ENCODE assay signal across 8 cellular contexts in the genomic region with DNA sequence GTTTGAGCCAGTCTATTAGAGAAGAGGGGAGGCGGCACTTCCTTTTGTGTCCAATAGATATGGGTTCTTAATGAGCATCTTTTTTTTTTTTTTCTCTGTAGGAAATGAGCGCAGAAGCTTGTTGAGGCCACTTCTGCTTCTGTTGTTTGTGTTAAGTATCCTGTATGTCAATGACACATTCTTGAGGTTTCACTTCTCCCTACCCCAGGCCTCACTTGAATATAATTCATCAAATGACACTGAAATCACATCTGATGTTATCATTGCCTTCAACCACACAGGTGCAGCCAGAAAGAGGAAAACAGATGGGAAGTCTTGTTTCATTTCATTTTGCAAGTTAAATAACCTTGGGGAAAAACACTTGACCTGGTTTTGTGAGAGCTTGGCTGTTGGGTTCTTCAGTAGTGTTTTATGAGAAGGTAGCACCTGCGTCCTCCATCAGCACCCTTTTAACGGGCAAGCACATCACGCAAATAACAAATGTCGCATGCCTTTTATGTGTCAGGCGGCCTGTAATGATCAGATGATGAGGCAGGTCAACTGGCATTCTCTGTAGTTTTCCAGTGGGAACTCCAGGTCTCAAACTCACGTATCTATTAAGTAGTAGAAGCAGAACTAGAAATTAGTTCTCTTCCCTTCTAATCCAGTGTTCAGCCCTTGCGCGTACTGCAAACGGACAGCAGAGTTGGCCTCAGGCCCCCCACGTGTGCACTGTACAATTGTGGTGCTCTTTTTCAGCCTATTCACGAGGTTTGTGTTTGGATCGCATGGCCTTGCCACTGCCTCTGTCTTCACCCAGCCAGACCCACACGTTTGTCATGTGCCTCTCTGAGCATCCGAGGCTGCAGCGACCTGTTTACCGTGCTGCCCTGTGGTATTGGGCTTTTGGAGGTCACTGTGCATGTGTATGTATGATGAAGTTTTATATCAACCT. TPM values are rescaled to one million over a fixed set of nuclear protein-coding genes. Genes with fewer than 3 reads are reported as not detected.
DNase-seq lines count a peak whose midpoint lies in the region; ATAC-seq lines count a peak whose summit lies in the region.

No MANE protein-coding gene starts in this region.

- H3K36me3 Mint-ChIP-seq in CD4-positive, CD25-positive, alpha-beta regulatory T cell = no peaks in the 10 kb centered on the region

- H3K27me3 ChIP-seq in CD4-positive, CD25-positive, alpha-beta regulatory T cell (ENCODE audit: control insufficient read depth, insufficient read depth, low read length) = no peaks in the 10 kb centered on the region

- H3K4me3 Mint-ChIP-seq in CD4-positive, CD25-positive, alpha-beta regulatory T cell = no peak overlapping the region

- no peak overlapping the region for H3K4me3 ChIP-seq in CD4-positive, CD25-positive, alpha-beta regulatory T cell (ENCODE audit: low read depth, low read length)

- no peak overlapping the region for H3K27ac ChIP-seq in CD4-positive, CD25-positive, alpha-beta regulatory T cell (ENCODE audit: insufficient read depth, low read length, poor library complexity, severe bottlenecking)

- H3K4me1 Mint-ChIP-seq in CD4-positive, CD25-positive, alpha-beta regulatory T cell = peaks cover 0 to 14% (median 13%) of the 10 kb centered on the region in 4 donors

- peaks cover 6% of the 10 kb centered on the region for H3K27me3 Mint-ChIP-seq in CD4-positive, CD25-positive, alpha-beta regulatory T cell

- peaks cover 3% of the 10 kb centered on the region for H3K4me1 ChIP-seq in CD4-positive, CD25-positive, alpha-beta regulatory T cell (ENCODE audit: control insufficient read depth, insufficient read depth, low read length, poor library complexity, severe bottlenecking)

- peak in 1 of 3 donors; percentile 45 for DNase-seq in CD4-positive, CD25-positive, alpha-beta regulatory T cell
- DNase-seq in NCI-H526 treated with DMSO at 0.1 percent for 48 hours (lab: John Stamatoyannopoulos, UW) (peak; percentile 39), sciatic nerve (ENCODE audit: low spot score) (no peak), GOT3 (lab: John Stamatoyannopoulos, UW) (no peak), LoVo (ENCODE audit: low spot score) (no peak), SK-N-DZ (ENCODE audit: low spot score) (no peak)

- peaks cover 0 to 3% (median 0%) of the 10 kb centered on the region in 7 donors for H3K9me3 Mint-ChIP-seq in CD4-positive, CD25-positive, alpha-beta regulatory T cell

- ATAC-seq in CD4-positive, CD25-positive, alpha-beta regulatory T cell (ENCODE audit: low read depth in 2 of 2) = peak; percentile 67 to 79
- ATAC-seq in GM19043 (IDR thresholded peaks at IDR 0.05; ENCODE audit: low read depth, unreplicated experiment) (peak; percentile 97), HG03097 (IDR thresholded peaks at IDR 0.05; ENCODE audit: low FRiP score, unreplicated experiment) (peak; percentile 91), sciatic nerve (peak; percentile 49)

- no peaks in the 10 kb centered on the region for H3K36me3 ChIP-seq in CD4-positive, CD25-positive, alpha-beta regulatory T cell (ENCODE audit: control insufficient read depth, insufficient read depth, low read length)

- intact Hi-C loops in sciatic nerve (cut with DNase I) = no loop called here

- H3K27ac Mint-ChIP-seq in CD4-positive, CD25-positive, alpha-beta regulatory T cell = no peak overlapping the region

- H3K9me3 ChIP-seq in CD4-positive, CD25-positive, alpha-beta regulatory T cell (ENCODE audit: control insufficient read depth in 2 of 2, low read length in 2 of 2) = no peaks in the 10 kb centered on the region

RNA-seq across cellular contexts. Expression of a gene that starts 23.5 kb away (rescaled TPM):
- total RNA-seq in CD4-positive, CD25-positive, alpha-beta regulatory T cell = 29.9 TPM
- 1 to 10 TPM; 1.0 to 4.4 (median 2.3) TPM for polyA plus RNA-seq in CD4-positive, CD25-positive, alpha-beta regulatory T cell
- 57.7 TPM for total RNA-seq in sciatic nerve
- 0.07 TPM in 1 of 2 replicates, not detected in the other for polyA plus RNA-seq in SK-N-DZ (2014; cell fraction: cytosol; rRNA removed)
- not detected in 2 replicates for polyA plus RNA-seq in SK-N-DZ (2014; cell fraction: nucleus; rRNA removed)
